Comparison of ENCODE assay signal across 2 cellular contexts in genomic region chr6:95576621-95577316, GRCh38.
A peak's percentile ranks its signal among the peaks of the same experiment; 100 is the strongest.
TF ChIP-seq lines count a peak whose summit lies in the region.

No MANE protein-coding gene starts in this region.

TF ChIP-seq in GM23338, 12 proteins besides CTCF, POLR2A, EP300 and RAD21 (continued from another document):
- TF ChIP-seq ZNF331 (CRISPR knock-in tag; IDR thresholded peaks at IDR 0.05; ENCODE audit: low read depth) (no peak), STAT1 (IDR thresholded peaks at IDR 0.05; ENCODE audit: unreplicated experiment) (no peak), ZNF114 (CRISPR knock-in tag; IDR thresholded peaks at IDR 0.05) (no peak), NANOG (IDR thresholded peaks at IDR 0.05; ENCODE audit: borderline replicate concordance) (no peak), REST (IDR thresholded peaks at IDR 0.05; ENCODE audit: unreplicated experiment) (no peak), ZNF462 (CRISPR knock-in tag; IDR thresholded peaks at IDR 0.05) (no peak)
TF ChIP-seq in GM23338: peak in this region for 0.

TF ChIP-seq in K562, 482 proteins besides CTCF, POLR2A, EP300 and RAD21 (continued from another document):
- TF ChIP-seq ZBTB40 (IDR thresholded peaks at IDR 0.05), result 0 out of 2 replicates have a peak, but pooled peaks have one; percentile 60
- TF ChIP-seq ZBTB40 (CRISPR knock-in tag; IDR thresholded peaks at IDR 0.05), result no peak
- TF ChIP-seq TSC22D4 (tag; IDR thresholded peaks at IDR 0.05), result no peak
- TF ChIP-seq SIN3A (IDR thresholded peaks at IDR 0.05; ENCODE audit: borderline replicate concordance in 2 of 2, control insufficient read depth in 1 of 2, low read depth in 2 of 2, low read length in 2 of 2), result peak in 1 of 2 experiments; percentile 31; a peak in 1 of 4 replicates
- peak; percentile 12 for TF ChIP-seq E2F8 (IDR thresholded peaks at IDR 0.05; ENCODE audit: low read depth, partially characterized antibody)
- peak; percentile 29; the same call in 1 of the 2 replicates for TF ChIP-seq GABPA (tag; conservative IDR thresholded peaks at IDR 0.05; ENCODE audit: low read depth)
- TF ChIP-seq TAF9B (IDR thresholded peaks at IDR 0.05; ENCODE audit: partially characterized antibody), result peak; percentile 47
- TF ChIP-seq TCF7 (IDR thresholded peaks at IDR 0.05; ENCODE audit: borderline replicate concordance), result no peak
- 0 out of 2 replicates have a peak, but pooled peaks have one; percentile 55 for TF ChIP-seq PHF8 (IDR thresholded peaks at IDR 0.05; ENCODE audit: borderline replicate concordance, low read length)
- TF ChIP-seq E4F1 (CRISPR knock-in tag; IDR thresholded peaks at IDR 0.05; ENCODE audit: borderline replicate concordance), result no peak
- TF ChIP-seq MAZ (CRISPR knock-in tag; conservative IDR thresholded peaks at IDR 0.05 in 1 of 2, IDR thresholded peaks at IDR 0.05 in 1 of 2), result 0 out of 4 replicates have a peak, but pooled peaks of 1 of the 2 experiments have one; percentile 12
- peak; percentile 78 for TF ChIP-seq SUPT5H (IDR thresholded peaks at IDR 0.05)
- TF ChIP-seq ZNF316 (IDR thresholded peaks at IDR 0.05), result peak; percentile 40; the same call in 1 of the 2 replicates
- TF ChIP-seq ARID1B (IDR thresholded peaks at IDR 0.05), result peak; percentile 13; the same call in 1 of the 2 replicates
- peak in 1 of 2 experiments; percentile 34; a peak in 1 of 4 replicates for TF ChIP-seq MLLT1 (IDR thresholded peaks at IDR 0.05)
- no peak for TF ChIP-seq RBM14 (IDR thresholded peaks at IDR 0.05; ENCODE audit: borderline replicate concordance, insufficient read depth, low read depth, low read length)
